Comparison of ENCODE assay signal across 8 cellular contexts in genomic region chr22:30605449-30606110, GRCh38. TPM values are rescaled to one million over a fixed set of nuclear protein-coding genes. Genes with fewer than 3 reads are reported as not detected.
A peak's percentile ranks its signal among the peaks of the same experiment; 100 is the strongest.
DNase-seq lines count a peak whose midpoint lies in the region; ATAC-seq and TF ChIP-seq lines count a peak whose summit lies in the region.

No MANE protein-coding gene starts in this region.

- peaks cover 7% of the 10 kb centered on the region; the same call in 1 of the 2 replicates for H3K36me3 Mint-ChIP-seq in WTC11

- POLR2A ChIA-PET in WTC11 (lab: Charles Lee), result interaction anchor here (0.6 to 1.4 kb wide), 5 partner anchors 8 to 181 kb away, joined by 3 to 5 read pairs (median 3); partner anchors contain the start of genes PES1 and SLC35E4

- TF ChIP-seq CTCF in WTC11 (IDR thresholded peaks at IDR 0.05) (peak; percentile 66), dorsolateral prefrontal cortex (IDR thresholded peaks at IDR 0.05 in 54 of 56, conservative IDR thresholded peaks at IDR 0.05 in 2 of 56; ENCODE audit: low read depth in 1 of 56, partially characterized antibody in 56 of 56) (peak; percentile 45 to 81 (median 68))

- H3K4me1 Mint-ChIP-seq in WTC11, result peaks cover 40% of the 10 kb centered on the region

- H3K4me2 ChIP-seq in mesenchymal stem cell (ENCODE audit: low read length, poor library complexity, severe bottlenecking), result peak overlapping the region; percentile 42

- H4K91ac ChIP-seq in mesenchymal stem cell (ENCODE audit: low read length), result no peak overlapping the region

- CTCF ChIA-PET in WTC11 (lab: Charles Lee), result interaction anchor here (0.7 to 4.0 kb wide), 25 partner anchors 8 to 667 kb away, joined by 3 to 43 read pairs (median 5); partner anchors contain the start of genes DUSP18, GAL3ST1, OSBP2 and PES1

- ATAC-seq in WTC11, result peak; percentile 7; the same call in 1 of the 2 replicates

- no peaks in the 10 kb centered on the region for H3K27me3 ChIP-seq in dorsolateral prefrontal cortex
- no peaks in the 10 kb centered on the region for H3K27me3 ChIP-seq in mesenchymal stem cell (ENCODE audit: control insufficient read depth in 1 of 2, insufficient read depth in 1 of 2, low read length in 2 of 2)
- H3K27me3 ChIP-seq in stomach smooth muscle (ENCODE audit: control insufficient read depth in 1 of 2, insufficient read depth in 2 of 2, low read length in 2 of 2), result no peaks in the 10 kb centered on the region

- peaks cover 3% of the 10 kb centered on the region; the same call in 1 of the 2 replicates for H3K9me3 Mint-ChIP-seq in WTC11

- DNase-seq in NCI-H1417 (lab: John Stamatoyannopoulos, UW) (peak; percentile 23 to 52 (median 40)), NCI-H1417 treated with DMSO at 0.1 percent for 48 hours (lab: John Stamatoyannopoulos, UW) (no peak), NCI-H146 treated with DMSO at 0.1 percent for 48 hours (lab: John Stamatoyannopoulos, UW; ENCODE audit: unreplicated experiment) (peak; percentile 12), WTC11 (ENCODE audit: low spot score) (peak; percentile 59), dorsolateral prefrontal cortex (peak in 5 of 10 donors; percentile 31 to 60 (median 42)), mesenchymal stem cell (peak; percentile 49), NCI-H187 treated with DMSO at 0.1 percent for 48 hours (lab: John Stamatoyannopoulos, UW) (no peak)

- no peak overlapping the region for H3K23ac ChIP-seq in mesenchymal stem cell (ENCODE audit: low read length in 2 of 2)

- intact Hi-C loops in dorsolateral prefrontal cortex (cut with DNase I), result loop anchor here in 1 of 2 donors (10.0 kb wide), 1 partner anchor 161 kb away; no protein-coding TSS in a partner anchor

- no peaks in the 10 kb centered on the region for H3K27me3 Mint-ChIP-seq in WTC11 (ENCODE audit: low read depth)

- H2AK5ac ChIP-seq in mesenchymal stem cell (ENCODE audit: low read length, severe bottlenecking), result no peak overlapping the region

- no peak overlapping the region for H3K4ac ChIP-seq in mesenchymal stem cell (ENCODE audit: low read depth in 1 of 2, low read length in 2 of 2)

- peak overlapping the region; percentile 81 for H3K9ac ChIP-seq in mesenchymal stem cell (ENCODE audit: low read length)
- H3K9ac ChIP-seq in stomach smooth muscle (ENCODE audit: low read length in 2 of 2), result no peak overlapping the region

- peak overlapping the region; percentile 50 for H2BK120ac ChIP-seq in mesenchymal stem cell (ENCODE audit: low read depth, low read length)

- H4K8ac ChIP-seq in mesenchymal stem cell (ENCODE audit: low read length), result peak overlapping the region; percentile 71

- peaks cover 28% of the 10 kb centered on the region for H3K4me1 ChIP-seq in mesenchymal stem cell (ENCODE audit: control insufficient read depth, insufficient read depth, low read depth, low read length)
- H3K4me1 ChIP-seq in stomach smooth muscle (ENCODE audit: control insufficient read depth, insufficient read depth, low read length), result peaks cover 24% of the 10 kb centered on the region

- H3K4me3 ChIP-seq in dorsolateral prefrontal cortex, result peak overlapping the region in 49 of 59 donors; percentile 9 to 80 (median 69)
- H3K4me3 ChIP-seq in mesenchymal stem cell (ENCODE audit: insufficient read depth in 1 of 2, low read depth in 1 of 2, low read length in 2 of 2), result peak overlapping the region in 1 of 2 experiments; percentile 70
- peak overlapping the region; percentile 1 to 91 for H3K4me3 ChIP-seq in stomach smooth muscle (ENCODE audit: low read length in 2 of 2)

- H3K27ac ChIP-seq in dorsolateral prefrontal cortex (peak overlapping the region in 24 of 59 donors; percentile 35 to 91 (median 73)), mesenchymal stem cell (ENCODE audit: low read length, poor library complexity, severe bottlenecking) (no peak overlapping the region), stomach smooth muscle (ENCODE audit: low read length) (no peak overlapping the region)

- no peak overlapping the region for H3K18ac ChIP-seq in mesenchymal stem cell (ENCODE audit: low read depth in 1 of 2, low read length in 2 of 2)

- H2BK15ac ChIP-seq in mesenchymal stem cell (ENCODE audit: low read depth, poor library complexity, severe bottlenecking), result no peak overlapping the region

- H2BK5ac ChIP-seq in mesenchymal stem cell (ENCODE audit: low read depth, low read length, poor library complexity, severe bottlenecking), result no peak overlapping the region

- peaks cover 1% of the 10 kb centered on the region for H3K79me1 ChIP-seq in mesenchymal stem cell (replicated peaks; ENCODE audit: low read length, poor library complexity, severe bottlenecking)

- no peaks in the 10 kb centered on the region for H3K9me3 ChIP-seq in mesenchymal stem cell (ENCODE audit: control insufficient read depth, low read length)
- H3K9me3 ChIP-seq in stomach smooth muscle (ENCODE audit: control insufficient read depth in 2 of 2, low read length in 2 of 2), result no peaks in the 10 kb centered on the region

- peak overlapping the region; percentile 81 for H3K4me3 Mint-ChIP-seq in WTC11

- H3K27ac Mint-ChIP-seq in WTC11, result peak overlapping the region; percentile 99

- H2BK12ac ChIP-seq in mesenchymal stem cell (ENCODE audit: low read length in 2 of 2), result no peak overlapping the region

- 58% methylated on average over 9 of the region's 9 CpGs for WGBS in mesenchymal stem cell

- no peak overlapping the region for H2AFZ ChIP-seq in mesenchymal stem cell (ENCODE audit: low read depth, low read length)

- H3K14ac ChIP-seq in mesenchymal stem cell (ENCODE audit: low read length in 2 of 2), result no peak overlapping the region

- H3K36me3 ChIP-seq in mesenchymal stem cell (ENCODE audit: control insufficient read depth in 1 of 2, insufficient read depth in 2 of 2, low read depth in 1 of 2, low read length in 2 of 2), result peaks cover 0 to 3% of the 10 kb centered on the region in 2 experiments
- no peaks in the 10 kb centered on the region for H3K36me3 ChIP-seq in stomach smooth muscle (ENCODE audit: control insufficient read depth in 2 of 2, insufficient read depth in 2 of 2, low read length in 2 of 2)

TF ChIP-seq in WTC11, 78 proteins besides CTCF, POLR2A, EP300 and RAD21 (continues in another document):
- no peak for TF ChIP-seq CREM (CRISPR knock-in tag; IDR thresholded peaks at IDR 0.05)
- TF ChIP-seq CREB1 (CRISPR knock-in tag; IDR thresholded peaks at IDR 0.05), result no peak
- TF ChIP-seq TEAD4 (CRISPR knock-in tag; IDR thresholded peaks at IDR 0.05), result no peak
- TF ChIP-seq ZNF317 (CRISPR knock-in tag; IDR thresholded peaks at IDR 0.05; ENCODE audit: borderline replicate concordance, low read depth), result no peak
- TF ChIP-seq FOXP1 (CRISPR knock-in tag; IDR thresholded peaks at IDR 0.05; ENCODE audit: borderline replicate concordance), result no peak
- TF ChIP-seq PRDM15 (CRISPR knock-in tag; IDR thresholded peaks at IDR 0.05), result no peak
- TF ChIP-seq ZNF423 (CRISPR knock-in tag; IDR thresholded peaks at IDR 0.05), result no peak
- TF ChIP-seq TP53 (CRISPR knock-in tag; IDR thresholded peaks at IDR 0.05), result no peak
- no peak for TF ChIP-seq IRF1 (CRISPR knock-in tag; IDR thresholded peaks at IDR 0.05)

RNA-seq across cellular contexts. Expression of gene TCN2, which starts 1.4 kb away (rescaled TPM):
- total RNA-seq in WTC11 (2021) (34.7 to 39.0 TPM (median 36.7 TPM) in 3 replicates), dorsolateral prefrontal cortex (10 to 100 TPM in 113 of 120 experiments, 1 to 10 TPM in 7; 6.7 to 36.0 (median 16.1) TPM)
- 16.2 TPM for polyA plus RNA-seq in mesenchymal stem cell (2013, experiment 1 of 2)
- 16.3 TPM for polyA plus RNA-seq in mesenchymal stem cell (2013, experiment 2 of 2)

RNA-seq across cellular contexts. Expression of gene PES1, which starts 13.9 kb away (rescaled TPM):
- total RNA-seq in WTC11 (2021), result 108 to 128 TPM (median 109 TPM) in 3 replicates
- total RNA-seq in dorsolateral prefrontal cortex, result 10 to 100 TPM; 32.3 to 60.0 (median 44.4) TPM
- 48.9 TPM for polyA plus RNA-seq in mesenchymal stem cell (2013, experiment 1 of 2)
- polyA plus RNA-seq in mesenchymal stem cell (2013, experiment 2 of 2), result 48.6 TPM

RNA-seq across cellular contexts. Expression of gene SLC35E4, which starts 30.0 kb away (rescaled TPM):
- total RNA-seq in WTC11 (2021), result 5.2 to 5.5 TPM (median 5.3 TPM) in 3 replicates
- 10 to 100 TPM in 100 of 120 experiments, 1 to 10 TPM in 20; 8.0 to 18.4 (median 11.5) TPM for total RNA-seq in dorsolateral prefrontal cortex
- 4.1 TPM for polyA plus RNA-seq in mesenchymal stem cell (2013, experiment 1 of 2)
- polyA plus RNA-seq in mesenchymal stem cell (2013, experiment 2 of 2), result 4.0 TPM

RNA-seq across cellular contexts. Expression of gene GAL3ST1, which starts 31.1 kb away (rescaled TPM):
- total RNA-seq in WTC11 (2021), result 11.0 to 11.6 TPM (median 11.2 TPM) in 3 replicates
- total RNA-seq in dorsolateral prefrontal cortex, result 10 to 100 TPM in 89 of 120 experiments, 1 to 10 TPM in 31; 3.1 to 57.7 (median 16.1) TPM
- not detected for polyA plus RNA-seq in mesenchymal stem cell (2013, experiment 1 of 2)
- not detected for polyA plus RNA-seq in mesenchymal stem cell (2013, experiment 2 of 2)

RNA-seq across cellular contexts. Expression of gene SEC14L6, which starts 59.0 kb away (rescaled TPM):
- total RNA-seq in WTC11 (2021) (1.6 to 2.0 TPM (median 1.7 TPM) in 3 replicates), dorsolateral prefrontal cortex (1 to 10 TPM; 1.1 to 7.5 (median 3.4) TPM)
- not detected for polyA plus RNA-seq in mesenchymal stem cell (2013, experiment 1 of 2)
- not detected for polyA plus RNA-seq in mesenchymal stem cell (2013, experiment 2 of 2)

Comparison
In these comparisons a context has a peak if more than half of its experiments do, and no peak if none do; other contexts are left out.
1. DNase-seq: peak in NCI-H1417 (3 of 3), NCI-H146 treated with DMSO at 0.1 percent for 48 hours (single experiment), WTC11 (single experiment) and mesenchymal stem cell (single experiment); none in NCI-H1417 treated with DMSO at 0.1 percent for 48 hours (single experiment) and NCI-H187 treated with DMSO at 0.1 percent for 48 hours (single experiment).